In the genomic region with DNA sequence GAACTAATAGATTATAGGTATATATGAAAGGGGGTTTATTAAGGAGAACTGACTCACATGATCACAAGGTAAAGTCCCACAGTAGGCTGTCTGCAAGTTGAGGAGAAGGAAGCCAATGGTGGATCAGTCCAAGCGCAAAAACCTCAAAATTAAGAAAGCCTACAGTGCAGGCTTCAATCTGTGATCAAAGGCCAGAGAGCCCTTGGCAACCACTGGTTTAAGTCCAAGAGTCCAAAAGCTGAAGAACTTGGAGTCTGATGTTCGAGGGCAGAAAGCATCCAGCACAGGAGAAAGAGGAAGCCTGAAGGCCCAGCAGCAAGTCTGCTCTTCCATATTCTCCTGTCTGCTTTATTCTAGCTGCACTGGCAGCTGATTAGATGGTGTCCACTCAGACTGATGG, we compare ENCODE assay signal across 17 cellular contexts.
DNase-seq lines count a peak whose midpoint lies in the region; ATAC-seq lines count a peak whose summit lies in the region.
"Had no signal": no experiment of that assay in that cellular context is flagged by ENCODE, and none has a peak within 500 bp of the region (broad histone marks: within the 10 kb centered on the region; RNA-seq: fewer than 3 reads in every experiment).

No MANE protein-coding gene starts in this region.

- no peak overlapping the region for H3K27ac ChIP-seq in Karpas-422 (ENCODE audit: low read length)
- H3K27ac ChIP-seq: BLaER1 had no signal

- no peaks in the 10 kb centered on the region for H3K9me3 ChIP-seq in Karpas-422 (ENCODE audit: low read length)
- H3K9me3 ChIP-seq: BE2C, BLaER1 had no signal

- H3K4me1 Mint-ChIP-seq in stimulated activated memory B cell treated with anti-CD40 and anti-IgM and Interleukin-4, amounts not matched to agents 10 μg/mL and 1 μg/mL and 100 μg/mL, for 72 hours = no peaks in the 10 kb centered on the region
- H3K4me1 Mint-ChIP-seq: CD14-positive monocyte; CD4-positive, alpha-beta memory T cell; CD4-positive, CD25-positive, alpha-beta regulatory T cell; CD8-positive, alpha-beta memory T cell had no signal

- H3K27ac Mint-ChIP-seq in stimulated activated memory B cell treated with anti-CD40 and anti-IgM and Interleukin-4, amounts not matched to agents 10 μg/mL and 1 μg/mL and 100 μg/mL, for 72 hours = no peak overlapping the region
- H3K27ac Mint-ChIP-seq: CD14-positive monocyte; CD4-positive, alpha-beta memory T cell; CD4-positive, CD25-positive, alpha-beta regulatory T cell; CD8-positive, alpha-beta memory T cell had no signal

- H3K79me2 ChIP-seq in Karpas-422 (ENCODE audit: low read length) = no peaks in the 10 kb centered on the region

- H3K36me3 Mint-ChIP-seq in stimulated activated memory B cell treated with anti-CD40 and anti-IgM and Interleukin-4, amounts not matched to agents 10 μg/mL and 1 μg/mL and 100 μg/mL, for 72 hours = no peaks in the 10 kb centered on the region
- H3K36me3 Mint-ChIP-seq: CD14-positive monocyte; CD4-positive, alpha-beta memory T cell; CD4-positive, CD25-positive, alpha-beta regulatory T cell; CD8-positive, alpha-beta memory T cell had no signal

- no peaks in the 10 kb centered on the region for H3K27me3 ChIP-seq in Karpas-422 (ENCODE audit: low read length)
- H3K27me3 ChIP-seq: BE2C, BLaER1 had no signal

- no peaks in the 10 kb centered on the region for H3K36me3 ChIP-seq in Karpas-422 (ENCODE audit: insufficient read depth, low read length)
- H3K36me3 ChIP-seq: BE2C, BLaER1 had no signal

- no peaks in the 10 kb centered on the region for H3K27me3 Mint-ChIP-seq in stimulated activated memory B cell treated with anti-CD40 and anti-IgM and Interleukin-4, amounts not matched to agents 10 μg/mL and 1 μg/mL and 100 μg/mL, for 72 hours
- H3K27me3 Mint-ChIP-seq: CD4-positive, alpha-beta memory T cell; CD4-positive, CD25-positive, alpha-beta regulatory T cell; CD8-positive, alpha-beta memory T cell had no signal

- H3K9ac ChIP-seq in Karpas-422 (ENCODE audit: low read length) = no peak overlapping the region
- H3K9ac ChIP-seq: BLaER1 had no signal

- no peaks in the 10 kb centered on the region for H3K9me2 ChIP-seq in Karpas-422 (replicated peaks; ENCODE audit: insufficient read depth, low read length)

- no peaks in the 10 kb centered on the region for H4K20me1 ChIP-seq in Karpas-422 (ENCODE audit: insufficient read depth, low read depth, low read length)
- H4K20me1 ChIP-seq: BLaER1 had no signal

- 0 out of 2 replicates have a peak overlapping the region, but pooled peaks have one; percentile 18 for H2AFZ ChIP-seq in Karpas-422 (ENCODE audit: low read length)

- no peak overlapping the region for H3K4me2 ChIP-seq in Karpas-422 (ENCODE audit: low read depth, low read length, poor library complexity, severe bottlenecking)
- H3K4me2 ChIP-seq: BLaER1 had no signal

- ATAC-seq in left lobe of liver = peak; percentile 55
- peak; percentile 16 for ATAC-seq in stimulated activated memory B cell treated with anti-CD40 and anti-IgM and Interleukin-4, amounts not matched to agents 10 μg/mL and 1 μg/mL and 100 μg/mL, for 72 hours

- peaks cover 6% of the 10 kb centered on the region for H3K9me3 Mint-ChIP-seq in stimulated activated memory B cell treated with anti-CD40 and anti-IgM and Interleukin-4, amounts not matched to agents 10 μg/mL and 1 μg/mL and 100 μg/mL, for 72 hours

- H3K4me1 ChIP-seq in Karpas-422 (ENCODE audit: low read length) = no peaks in the 10 kb centered on the region
- H3K4me1 ChIP-seq: BE2C, BLaER1 had no signal

- H3K4me3 Mint-ChIP-seq in stimulated activated memory B cell treated with anti-CD40 and anti-IgM and Interleukin-4, amounts not matched to agents 10 μg/mL and 1 μg/mL and 100 μg/mL, for 72 hours = no peak overlapping the region
- H3K4me3 Mint-ChIP-seq: CD14-positive monocyte; CD4-positive, alpha-beta memory T cell; CD4-positive, CD25-positive, alpha-beta regulatory T cell; CD8-positive, alpha-beta memory T cell had no signal

- no peak overlapping the region for H3K4me3 ChIP-seq in Karpas-422 (ENCODE audit: low read length)
- H3K4me3 ChIP-seq: BLaER1 had no signal

- DNase-seq in Karpas-422 = no peak
- DNase-seq in left lobe of liver (ENCODE audit: low spot score) = no peak
- no peak for DNase-seq in HK-2 (ENCODE audit: unreplicated experiment)
- DNase-seq in DMS 273 treated with DMSO at 0.1 percent for 48 hours (lab: John Stamatoyannopoulos, UW) = no peak
- DNase-seq: 8988T; ACHN; BE2C; C1 segment of cervical spinal cord; CD4-positive, alpha-beta memory T cell; CD4-positive, CD25-positive, alpha-beta regulatory T cell; CD8-positive, alpha-beta memory T cell; COR-L47; DMS79 treated with DMSO at 0.1 percent for 48 hours; GF-D8 had no signal
